In genomic region chr3:44995142-44995770, GRCh38 we compare ENCODE assay signal across 9 cellular contexts. TPM values are rescaled to one million over a fixed set of nuclear protein-coding genes. Genes with fewer than 3 reads are reported as not detected.
DNase-seq lines count a peak whose midpoint lies in the region; ATAC-seq, FAIRE-seq and TF ChIP-seq lines count a peak whose summit lies in the region.
"Had no signal": no experiment of that assay in that cellular context is flagged by ENCODE, and none has a peak within 500 bp of the region (broad histone marks: within the 10 kb centered on the region; RNA-seq: fewer than 3 reads in every experiment).

No MANE protein-coding gene starts in this region.

- H3K27me3 ChIP-seq in brain microvascular endothelial cell (replicated peaks) (no peaks in the 10 kb centered on the region), lower lobe of right lung (ENCODE audit: low read depth) (no peaks in the 10 kb centered on the region)

- peak; percentile 52 for DNase-seq in Ammon's horn (ENCODE audit: low spot score)
- peak; percentile 55 for DNase-seq in M059J (ENCODE audit: low read depth)
- DNase-seq in brain microvascular endothelial cell = peak; percentile 66
- DNase-seq in lower lobe of right lung = no peak
- no peak for DNase-seq in H54 (ENCODE audit: insufficient read length, low spot score)
- DNase-seq: activated CD4-positive, CD25-positive, alpha-beta regulatory T cell treated with anti-CD3 and anti-CD28 coated beads, Interleukin-2, amount 50 U/mL, for 72 hours had no signal

- TF ChIP-seq CTCF in brain microvascular endothelial cell (IDR thresholded peaks at IDR 0.05; ENCODE audit: low read depth, low read length, missing control alignments) (no peak), lower lobe of right lung (IDR thresholded peaks at IDR 0.05) (no peak)

- peak in 1 of 2 donors; percentile 54 for ATAC-seq in lower lobe of right lung
- no peak for ATAC-seq in activated CD4-positive, CD25-positive, alpha-beta regulatory T cell treated with anti-CD3 and anti-CD28 coated beads, Interleukin-2, amount 50 U/mL, for 24 hours
- no peak for ATAC-seq in GM21717 (IDR thresholded peaks at IDR 0.05; ENCODE audit: unreplicated experiment)
- no peak for ATAC-seq in GM19452 (IDR thresholded peaks at IDR 0.05; ENCODE audit: unreplicated experiment)

- no peaks in the 10 kb centered on the region for H3K9me3 ChIP-seq in lower lobe of right lung

- TF ChIP-seq POLR2A in H54 (IDR thresholded peaks at IDR 0.05; ENCODE audit: low read depth, low read length) = no peak

- H3K4me3 ChIP-seq in brain microvascular endothelial cell (ENCODE audit: low read depth, low read length) (no peak overlapping the region), lower lobe of right lung (no peak overlapping the region)

- in situ Hi-C loops in brain microvascular endothelial cell (cut with HindIII; ENCODE audit: low pct_ligation_motif_present, low sequenced_read_pairs) = no loop called here

- no peak for FAIRE-seq in H54 (lab: Jason Lieb, UNC)

- intact Hi-C loops in lower lobe of right lung (cut with DNase I) = no loop called here

- H3K4me1 ChIP-seq in lower lobe of right lung = peaks cover 19% of the 10 kb centered on the region

- H3K36me3 ChIP-seq in brain microvascular endothelial cell (replicated peaks) (peaks cover 43% of the 10 kb centered on the region), lower lobe of right lung (peaks cover 61% of the 10 kb centered on the region)

- H3K27ac ChIP-seq in brain microvascular endothelial cell = no peak overlapping the region
- peak overlapping the region; percentile 46 for H3K27ac ChIP-seq in lower lobe of right lung

RNA-seq across cellular contexts. Expression of gene EXOSC7, which starts 19.2 kb away (rescaled TPM):
- total RNA-seq in M059J (2014; rRNA removed; shearing (Covaris generic)) = 43.4 and 45.1 TPM in 2 replicates
- total RNA-seq in lower lobe of right lung = 32.9 TPM

RNA-seq across cellular contexts. Expression of gene ZDHHC3, which starts 19.3 kb away (rescaled TPM):
- total RNA-seq in M059J (2014; rRNA removed; shearing (Covaris generic)) = 56.7 and 58.1 TPM in 2 replicates
- 110 TPM for total RNA-seq in lower lobe of right lung

RNA-seq across cellular contexts. Expression of gene CLEC3B, which starts 30.8 kb away (rescaled TPM):
- 2.2 TPM in 1 of 2 replicates, not detected in the other for total RNA-seq in M059J (2014; rRNA removed; shearing (Covaris generic))
- total RNA-seq in lower lobe of right lung = 217 TPM

Comparison
In these comparisons a context has a peak if more than half of its experiments do, and no peak if none do; other contexts are left out.
1. DNase-seq: peak in Ammon's horn (single experiment), M059J (single experiment) and brain microvascular endothelial cell (single experiment); none in lower lobe of right lung (single experiment) and H54 (single experiment).
2. RNA of gene CLEC3B, which starts 30.8 kb away (total RNA-seq): 217 TPM in lower lobe of right lung (single experiment); 2.2 TPM in M059J; every median in the first group is over 10 times any median in the second.